21 cellular contexts compared by ENCODE assay signal in the genomic region with DNA sequence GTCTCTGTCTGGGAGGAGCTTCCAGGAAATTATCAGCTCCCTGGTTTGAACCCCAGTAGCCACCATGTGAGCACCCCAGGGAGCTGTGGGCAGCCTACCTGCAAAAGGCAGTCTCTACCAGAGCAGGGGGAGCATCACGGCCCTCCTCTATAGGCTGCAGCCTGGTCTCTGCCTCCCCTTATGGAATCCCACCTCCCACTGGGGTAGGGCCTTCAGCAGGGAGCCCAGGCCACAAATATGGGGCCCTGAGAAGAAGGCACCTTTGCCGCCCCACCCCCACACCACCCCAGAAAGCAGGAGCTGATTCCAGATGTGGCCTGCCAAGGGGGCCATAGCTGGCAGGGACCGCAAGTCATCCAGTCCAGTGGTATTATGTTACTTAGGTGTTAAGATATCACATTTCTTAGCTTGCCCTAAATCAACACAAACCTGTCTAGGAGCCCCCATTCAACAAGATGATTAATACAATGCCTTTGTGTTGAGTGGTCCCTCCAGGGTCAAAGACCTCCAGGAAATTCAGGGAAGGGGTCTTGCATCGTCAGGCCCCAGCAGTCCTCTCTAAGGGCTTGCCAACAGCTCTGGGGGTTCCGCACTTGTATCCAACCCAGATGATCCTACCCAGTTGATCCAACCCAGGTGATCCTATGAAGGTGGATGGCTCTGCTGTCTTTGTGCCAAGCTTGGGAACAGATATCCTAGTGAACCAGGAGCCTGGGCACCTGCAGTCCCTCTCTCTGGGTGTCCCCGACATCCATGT.
"Had no signal": no experiment of that assay in that cellular context is flagged by ENCODE, and none has a peak within 500 bp of the region (broad histone marks: within the 10 kb centered on the region; RNA-seq: fewer than 3 reads in every experiment).

No MANE protein-coding gene starts in this region.

- DNase-seq: central memory CD4-positive, alpha-beta T cell; colonic mucosa; effector CD8-positive, alpha-beta T cell; endodermal cell; foreskin fibroblast; gastrocnemius medialis; kidney; left ventricle myocardium superior; lower lobe of right lung; mucosa of descending colon; naive B cell; stimulated activated naive B cell treated with anti-CD40 and anti-IgM and Interleukin-4, amounts not matched to agents 10 μg/mL and 1 μg/mL and 100 μg/mL, for 72 hours; transverse colon had no signal

- H3K27ac ChIP-seq: colonic mucosa, epithelial cell of prostate, gastrocnemius medialis, lower lobe of right lung, neutrophil, parathyroid adenoma, prostate gland, right atrium auricular region, transverse colon, vagina had no signal

- H3K27me3 ChIP-seq: colonic mucosa, gastrocnemius medialis, neutrophil, right atrium auricular region, transverse colon, vagina had no signal

- H3K4me3 ChIP-seq: colonic mucosa, gastrocnemius medialis, lower lobe of right lung, mucosa of descending colon, prostate gland, right atrium auricular region, transverse colon, vagina had no signal

- H3K9me3 ChIP-seq: colonic mucosa, gastrocnemius medialis, neutrophil, prostate gland, right atrium auricular region, transverse colon, vagina had no signal

- H2AFZ ChIP-seq: parathyroid adenoma had no signal

- H3K4me1 ChIP-seq: colonic mucosa, gastrocnemius medialis, lower lobe of right lung, parathyroid adenoma, prostate gland, right atrium auricular region, transverse colon, vagina had no signal

- H3K9ac ChIP-seq: parathyroid adenoma had no signal

- H3K36me3 ChIP-seq: colonic mucosa, gastrocnemius medialis, lower lobe of right lung, neutrophil, prostate gland, right atrium auricular region, transverse colon, vagina had no signal

- ATAC-seq: esophagus mucosa; gastrocnemius medialis; left ventricle myocardium superior; lower lobe of right lung; mucosa of descending colon; sciatic nerve; stimulated activated naive B cell treated with anti-CD40 and anti-IgM and Interleukin-4, amounts not matched to agents 10 μg/mL and 1 μg/mL and 100 μg/mL, for 72 hours had no signal
